ENCODE assay signal across 1 cellular context in genomic region chr1:6157528-6158174, GRCh38.
A peak's percentile ranks its signal among the peaks of the same experiment; 100 is the strongest.
TF ChIP-seq lines count a peak whose summit lies in the region.

No MANE protein-coding gene starts in this region.

TF ChIP-seq in HepG2, 621 proteins besides CTCF, POLR2A, EP300 and RAD21 (continues in another document):
- TF ChIP-seq ZNF510 (CRISPR knock-in tag; IDR thresholded peaks at IDR 0.05; ENCODE audit: low read depth) (no peak), ARNT (IDR thresholded peaks at IDR 0.05) (no peak), MAZ (IDR thresholded peaks at IDR 0.05; ENCODE audit: borderline replicate concordance, low read depth, low read length) (0 out of 2 replicates have a peak, but pooled peaks have one; percentile 39), MAZ (CRISPR knock-in tag; IDR thresholded peaks at IDR 0.05; ENCODE audit: low read depth) (no peak), HMG20B (CRISPR knock-in tag; conservative IDR thresholded peaks at IDR 0.05) (peak; percentile 49; the same call in 1 of the 2 replicates), CENPX (CRISPR knock-in tag; IDR thresholded peaks at IDR 0.05) (no peak), SSRP1 (CRISPR knock-in tag; IDR thresholded peaks at IDR 0.05) (no peak), SOX6 (IDR thresholded peaks at IDR 0.05) (no peak), SOX6 (CRISPR knock-in tag; IDR thresholded peaks at IDR 0.05) (peak; percentile 55), ISL2 (CRISPR knock-in tag; IDR thresholded peaks at IDR 0.05) (0 out of 2 replicates have a peak, but pooled peaks have one; percentile 35), FOSL2 (CRISPR knock-in tag; IDR thresholded peaks at IDR 0.05) (peak; percentile 95), ZNF605 (CRISPR knock-in tag; IDR thresholded peaks at IDR 0.05) (no peak), SMC3 (IDR thresholded peaks at IDR 0.05; ENCODE audit: low read length) (no peak), MAFK (conservative IDR thresholded peaks at IDR 0.05 in 1 of 2, IDR thresholded peaks at IDR 0.05 in 1 of 2; ENCODE audit: low read length in 2 of 2) (no peak), CREB1 (IDR thresholded peaks at IDR 0.05) (no peak), CREB1 (CRISPR knock-in tag; IDR thresholded peaks at IDR 0.05) (0 out of 2 replicates have a peak, but pooled peaks have one; percentile 25), ZNF567 (CRISPR knock-in tag; IDR thresholded peaks at IDR 0.05; ENCODE audit: borderline replicate concordance) (no peak), SALL1 (CRISPR knock-in tag; IDR thresholded peaks at IDR 0.05) (no peak), ATAD3A (CRISPR knock-in tag; IDR thresholded peaks at IDR 0.05) (no peak), BORCS8-MEF2B (CRISPR knock-in tag; IDR thresholded peaks at IDR 0.05) (no peak), RXRA (CRISPR knock-in tag; IDR thresholded peaks at IDR 0.05) (0 out of 2 replicates have a peak, but pooled peaks have one; percentile 34), ETV6 (CRISPR knock-in tag; conservative IDR thresholded peaks at IDR 0.05) (no peak), GRHL1 (CRISPR knock-in tag; conservative IDR thresholded peaks at IDR 0.05) (no peak), JUND (CRISPR knock-in tag; IDR thresholded peaks at IDR 0.05) (no peak), ATF3 (CRISPR knock-in tag; IDR thresholded peaks at IDR 0.05) (peak; percentile 82), MAFG (CRISPR knock-in tag; IDR thresholded peaks at IDR 0.05) (no peak), KDM4B (CRISPR knock-in tag; IDR thresholded peaks at IDR 0.05) (no peak), FOXP1 (IDR thresholded peaks at IDR 0.05) (no peak), FOXP1 (CRISPR knock-in tag; IDR thresholded peaks at IDR 0.05) (0 out of 2 replicates have a peak, but pooled peaks have one; percentile 14), GFI1 (CRISPR knock-in tag; IDR thresholded peaks at IDR 0.05; ENCODE audit: borderline replicate concordance) (peak; percentile 36; the same call in 1 of the 2 replicates), TBX2 (CRISPR knock-in tag; IDR thresholded peaks at IDR 0.05; ENCODE audit: borderline replicate concordance) (peak; percentile 95), RERE (CRISPR knock-in tag; IDR thresholded peaks at IDR 0.05; ENCODE audit: low read depth) (peak; percentile 71; the same call in 1 of the 2 replicates), SP5 (CRISPR knock-in tag; IDR thresholded peaks at IDR 0.05; ENCODE audit: borderline replicate concordance, low read depth) (peak; percentile 87), RXRB (CRISPR knock-in tag; IDR thresholded peaks at IDR 0.05; ENCODE audit: borderline replicate concordance) (peak; percentile 42; the same call in 1 of the 2 replicates), ZNF788 (CRISPR knock-in tag; IDR thresholded peaks at IDR 0.05; ENCODE audit: borderline replicate concordance) (no peak), TCF12 (IDR thresholded peaks at IDR 0.05) (no peak), TCF12 (CRISPR knock-in tag; IDR thresholded peaks at IDR 0.05) (no peak), ZNF572 (CRISPR knock-in tag; IDR thresholded peaks at IDR 0.05) (no peak), ZUFSP (CRISPR knock-in tag; IDR thresholded peaks at IDR 0.05; ENCODE audit: borderline replicate concordance) (no peak), RFXANK (CRISPR knock-in tag; IDR thresholded peaks at IDR 0.05) (no peak), XRCC5 (optimal IDR thresholded peaks at IDR 0.05; ENCODE audit: low read length) (peak; percentile 20)
- TF ChIP-seq, protein P1, sequence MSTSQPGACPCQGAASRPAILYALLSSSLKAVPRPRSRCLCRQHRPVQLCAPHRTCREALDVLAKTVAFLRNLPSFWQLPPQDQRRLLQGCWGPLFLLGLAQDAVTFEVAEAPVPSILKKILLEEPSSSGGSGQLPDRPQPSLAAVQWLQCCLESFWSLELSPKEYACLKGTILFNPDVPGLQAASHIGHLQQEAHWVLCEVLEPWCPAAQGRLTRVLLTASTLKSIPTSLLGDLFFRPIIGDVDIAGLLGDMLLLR (CRISPR knock-in tag; IDR thresholded peaks at IDR 0.05): no peak
- TF ChIP-seq, protein P2, sequence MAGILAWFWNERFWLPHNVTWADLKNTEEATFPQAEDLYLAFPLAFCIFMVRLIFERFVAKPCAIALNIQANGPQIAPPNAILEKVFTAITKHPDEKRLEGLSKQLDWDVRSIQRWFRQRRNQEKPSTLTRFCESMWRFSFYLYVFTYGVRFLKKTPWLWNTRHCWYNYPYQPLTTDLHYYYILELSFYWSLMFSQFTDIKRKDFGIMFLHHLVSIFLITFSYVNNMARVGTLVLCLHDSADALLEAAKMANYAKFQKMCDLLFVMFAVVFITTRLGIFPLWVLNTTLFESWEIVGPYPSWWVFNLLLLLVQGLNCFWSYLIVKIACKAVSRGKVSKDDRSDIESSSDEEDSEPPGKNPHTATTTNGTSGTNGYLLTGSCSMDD (CRISPR knock-in tag; IDR thresholded peaks at IDR 0.05): no peak
- TF ChIP-seq, protein P3, sequence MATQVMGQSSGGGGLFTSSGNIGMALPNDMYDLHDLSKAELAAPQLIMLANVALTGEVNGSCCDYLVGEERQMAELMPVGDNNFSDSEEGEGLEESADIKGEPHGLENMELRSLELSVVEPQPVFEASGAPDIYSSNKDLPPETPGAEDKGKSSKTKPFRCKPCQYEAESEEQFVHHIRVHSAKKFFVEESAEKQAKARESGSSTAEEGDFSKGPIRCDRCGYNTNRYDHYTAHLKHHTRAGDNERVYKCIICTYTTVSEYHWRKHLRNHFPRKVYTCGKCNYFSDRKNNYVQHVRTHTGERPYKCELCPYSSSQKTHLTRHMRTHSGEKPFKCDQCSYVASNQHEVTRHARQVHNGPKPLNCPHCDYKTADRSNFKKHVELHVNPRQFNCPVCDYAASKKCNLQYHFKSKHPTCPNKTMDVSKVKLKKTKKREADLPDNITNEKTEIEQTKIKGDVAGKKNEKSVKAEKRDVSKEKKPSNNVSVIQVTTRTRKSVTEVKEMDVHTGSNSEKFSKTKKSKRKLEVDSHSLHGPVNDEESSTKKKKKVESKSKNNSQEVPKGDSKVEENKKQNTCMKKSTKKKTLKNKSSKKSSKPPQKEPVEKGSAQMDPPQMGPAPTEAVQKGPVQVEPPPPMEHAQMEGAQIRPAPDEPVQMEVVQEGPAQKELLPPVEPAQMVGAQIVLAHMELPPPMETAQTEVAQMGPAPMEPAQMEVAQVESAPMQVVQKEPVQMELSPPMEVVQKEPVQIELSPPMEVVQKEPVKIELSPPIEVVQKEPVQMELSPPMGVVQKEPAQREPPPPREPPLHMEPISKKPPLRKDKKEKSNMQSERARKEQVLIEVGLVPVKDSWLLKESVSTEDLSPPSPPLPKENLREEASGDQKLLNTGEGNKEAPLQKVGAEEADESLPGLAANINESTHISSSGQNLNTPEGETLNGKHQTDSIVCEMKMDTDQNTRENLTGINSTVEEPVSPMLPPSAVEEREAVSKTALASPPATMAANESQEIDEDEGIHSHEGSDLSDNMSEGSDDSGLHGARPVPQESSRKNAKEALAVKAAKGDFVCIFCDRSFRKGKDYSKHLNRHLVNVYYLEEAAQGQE (IDR thresholded peaks at IDR 0.05; ENCODE audit: borderline replicate concordance in 1 of 2, low read depth in 1 of 2, low read length in 2 of 2): 0 out of 4 replicates have a peak, but pooled peaks of 1 of the 2 experiments have one; percentile 8
- TF ChIP-seq, protein P4, sequence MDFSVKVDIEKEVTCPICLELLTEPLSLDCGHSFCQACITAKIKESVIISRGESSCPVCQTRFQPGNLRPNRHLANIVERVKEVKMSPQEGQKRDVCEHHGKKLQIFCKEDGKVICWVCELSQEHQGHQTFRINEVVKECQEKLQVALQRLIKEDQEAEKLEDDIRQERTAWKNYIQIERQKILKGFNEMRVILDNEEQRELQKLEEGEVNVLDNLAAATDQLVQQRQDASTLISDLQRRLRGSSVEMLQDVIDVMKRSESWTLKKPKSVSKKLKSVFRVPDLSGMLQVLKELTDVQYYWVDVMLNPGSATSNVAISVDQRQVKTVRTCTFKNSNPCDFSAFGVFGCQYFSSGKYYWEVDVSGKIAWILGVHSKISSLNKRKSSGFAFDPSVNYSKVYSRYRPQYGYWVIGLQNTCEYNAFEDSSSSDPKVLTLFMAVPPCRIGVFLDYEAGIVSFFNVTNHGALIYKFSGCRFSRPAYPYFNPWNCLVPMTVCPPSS (IDR thresholded peaks at IDR 0.05): no peak
- TF ChIP-seq, protein P5, sequence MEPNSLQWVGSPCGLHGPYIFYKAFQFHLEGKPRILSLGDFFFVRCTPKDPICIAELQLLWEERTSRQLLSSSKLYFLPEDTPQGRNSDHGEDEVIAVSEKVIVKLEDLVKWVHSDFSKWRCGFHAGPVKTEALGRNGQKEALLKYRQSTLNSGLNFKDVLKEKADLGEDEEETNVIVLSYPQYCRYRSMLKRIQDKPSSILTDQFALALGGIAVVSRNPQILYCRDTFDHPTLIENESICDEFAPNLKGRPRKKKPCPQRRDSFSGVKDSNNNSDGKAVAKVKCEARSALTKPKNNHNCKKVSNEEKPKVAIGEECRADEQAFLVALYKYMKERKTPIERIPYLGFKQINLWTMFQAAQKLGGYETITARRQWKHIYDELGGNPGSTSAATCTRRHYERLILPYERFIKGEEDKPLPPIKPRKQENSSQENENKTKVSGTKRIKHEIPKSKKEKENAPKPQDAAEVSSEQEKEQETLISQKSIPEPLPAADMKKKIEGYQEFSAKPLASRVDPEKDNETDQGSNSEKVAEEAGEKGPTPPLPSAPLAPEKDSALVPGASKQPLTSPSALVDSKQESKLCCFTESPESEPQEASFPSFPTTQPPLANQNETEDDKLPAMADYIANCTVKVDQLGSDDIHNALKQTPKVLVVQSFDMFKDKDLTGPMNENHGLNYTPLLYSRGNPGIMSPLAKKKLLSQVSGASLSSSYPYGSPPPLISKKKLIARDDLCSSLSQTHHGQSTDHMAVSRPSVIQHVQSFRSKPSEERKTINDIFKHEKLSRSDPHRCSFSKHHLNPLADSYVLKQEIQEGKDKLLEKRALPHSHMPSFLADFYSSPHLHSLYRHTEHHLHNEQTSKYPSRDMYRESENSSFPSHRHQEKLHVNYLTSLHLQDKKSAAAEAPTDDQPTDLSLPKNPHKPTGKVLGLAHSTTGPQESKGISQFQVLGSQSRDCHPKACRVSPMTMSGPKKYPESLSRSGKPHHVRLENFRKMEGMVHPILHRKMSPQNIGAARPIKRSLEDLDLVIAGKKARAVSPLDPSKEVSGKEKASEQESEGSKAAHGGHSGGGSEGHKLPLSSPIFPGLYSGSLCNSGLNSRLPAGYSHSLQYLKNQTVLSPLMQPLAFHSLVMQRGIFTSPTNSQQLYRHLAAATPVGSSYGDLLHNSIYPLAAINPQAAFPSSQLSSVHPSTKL (CRISPR knock-in tag; IDR thresholded peaks at IDR 0.05): peak; percentile 42; the same call in 1 of the 2 replicates
